21 cellular contexts compared by ENCODE assay signal in genomic region chr4:15239866-15240265, GRCh38.
DNase-seq lines count a peak whose midpoint lies in the region; ATAC-seq and TF ChIP-seq lines count a peak whose summit lies in the region.
"Had no signal": no experiment of that assay in that cellular context is flagged by ENCODE, and none has a peak within 500 bp of the region (broad histone marks: within the 10 kb centered on the region; RNA-seq: fewer than 3 reads in every experiment).

No MANE protein-coding gene starts in this region.

- H3K27me3 ChIP-seq in PC-3 (ENCODE audit: low read length) (no peaks in the 10 kb centered on the region), right cardiac atrium (ENCODE audit: control insufficient read depth, insufficient read depth) (no peaks in the 10 kb centered on the region), aorta (ENCODE audit: control insufficient read depth in 1 of 2, insufficient read depth in 2 of 2, low read length in 1 of 2) (no peaks in the 10 kb centered on the region)
- H3K27me3 ChIP-seq: SJSA1 had no signal

- no peaks in the 10 kb centered on the region for H4K20me1 ChIP-seq in PC-3 (ENCODE audit: low read length)

- H3K79me2 ChIP-seq in PC-3 (ENCODE audit: low read length), result no peaks in the 10 kb centered on the region

- intact Hi-C loops in PC-3 (cut with micrococcal nuclease) (loop anchor here (5.0 kb wide), 1 partner anchor 62 kb away; no protein-coding TSS in a partner anchor), right cardiac atrium (cut with DNase I) (loop anchor here (2.0 to 10.0 kb wide), 5 partner anchors 155 to 217 kb away; no protein-coding TSS in a partner anchor), aorta (cut with DNase I) (loop anchor here (10.0 kb wide), 3 partner anchors 85 to 185 kb away; partner anchors contain the start of gene C1QTNF7 (in 2 of the 2)), posterior cingulate gyrus (cut with DNase I) (loop anchor here (10.0 kb wide), 1 partner anchor 155 kb away; no protein-coding TSS in a partner anchor)

- H3K9me3 ChIP-seq in PC-3 (ENCODE audit: low read length) (no peaks in the 10 kb centered on the region), right cardiac atrium (ENCODE audit: control insufficient read depth, low read length) (no peaks in the 10 kb centered on the region), aorta (ENCODE audit: control insufficient read depth, low read length) (no peaks in the 10 kb centered on the region)
- H3K9me3 ChIP-seq: lower lobe of right lung, SJSA1 had no signal

- H3K4me3 ChIP-seq in PC-3 (ENCODE audit: low read length) (no peak overlapping the region), right cardiac atrium (ENCODE audit: low read length) (no peak overlapping the region), aorta (ENCODE audit: low read length in 2 of 2) (no peak overlapping the region)
- H3K4me3 ChIP-seq: K562, lower lobe of right lung, SJSA1 had no signal

- WGBS in right cardiac atrium, result 37% methylated on average over 4 of the region's 4 CpGs
- WGBS in aorta, 2 donors, result 7 to 8% methylated on average over 4 of the region's 4 CpGs

- peaks cover 27% of the 10 kb centered on the region for H3K4me1 Mint-ChIP-seq in chondrocyte (ENCODE audit: low read depth)
- H3K4me1 Mint-ChIP-seq: activated naive CD8-positive, alpha-beta T cell treated with anti-CD3 and anti-CD28 coated beads for 36 hours had no signal

- no peak overlapping the region for H3K4me2 ChIP-seq in PC-3 (ENCODE audit: low read length)

- ATAC-seq in PC-3 (no peak), right cardiac atrium (peak; percentile 71 to 80), aorta (ENCODE audit: low FRiP score) (peak; percentile 69), HG02610 (IDR thresholded peaks at IDR 0.05; ENCODE audit: unreplicated experiment) (no peak)
- ATAC-seq: K562 had no signal

- no peak overlapping the region for H3K9ac ChIP-seq in PC-3 (ENCODE audit: low read length)

- H2AFZ ChIP-seq in PC-3 (ENCODE audit: low read length), result no peak overlapping the region

- no peaks in the 10 kb centered on the region for H3K27me3 Mint-ChIP-seq in chondrocyte (ENCODE audit: low read depth)
- H3K27me3 Mint-ChIP-seq: naive B cell had no signal

- H3F3A ChIP-seq in PC-3 (ENCODE audit: low read length, unreplicated experiment), result peaks cover 2% of the 10 kb centered on the region

- no peaks in the 10 kb centered on the region for H3K36me3 Mint-ChIP-seq in chondrocyte (ENCODE audit: low read depth)
- H3K36me3 Mint-ChIP-seq: activated naive CD8-positive, alpha-beta T cell treated with anti-CD3 and anti-CD28 coated beads for 36 hours; naive B cell had no signal

- peak; percentile 38 for DNase-seq in PC-3
- DNase-seq in chondrocyte (ENCODE audit: low spot score), result no peak
- no peak for DNase-seq in right cardiac atrium
- no peak for DNase-seq in aorta
- no peak for DNase-seq in posterior cingulate gyrus
- DNase-seq in activated T-cell treated with anti-CD3 and anti-CD28 coated beads, Interleukin-2, amount 50 U/mL, for 1 hour, result no peak
- DNase-seq: activated CD4-positive, CD25-positive, alpha-beta regulatory T cell; activated CD8-positive, alpha-beta memory T cell treated with anti-CD3 and anti-CD28 coated beads for 24 hours; activated naive CD8-positive, alpha-beta T cell treated with anti-CD3 and anti-CD28 coated beads for 36 hours; Calu3; caudate nucleus; lower lobe of right lung; naive B cell; NCI-H2029 treated with DMSO at 0.1 percent for 48 hours; NCI-H524 treated with DMSO at 0.1 percent for 48 hours; stimulated activated CD4-positive, alpha-beta T cell treated with anti-CD3 and anti-CD28 coated beads, Interleukin-4, amount 100 ng/mL, for 1 hour had no signal

- CTCF ChIA-PET in PC-3 (lab: Charles Lee), result no interaction called here

- H3K9me3 Mint-ChIP-seq in chondrocyte (ENCODE audit: low read depth), result no peaks in the 10 kb centered on the region
- H3K9me3 Mint-ChIP-seq: activated naive CD8-positive, alpha-beta T cell treated with anti-CD3 and anti-CD28 coated beads for 36 hours; activated T-helper 1 cell treated with anti-CD3 and anti-CD28 coated beads, Interleukin-12 subunit alpha, Interleukin-12 subunit beta, Interleukin-2, Interleukin-4 antibody, amounts not matched to agents 30 ng/mL and 10 ng/mL and 1 ng/mL, durations not matched to agents 14 hours and 24 hours and 36 hours; naive B cell had no signal

- H3K4me1 ChIP-seq in PC-3 (ENCODE audit: insufficient read depth, low read length) (peaks cover 4% of the 10 kb centered on the region), right cardiac atrium (ENCODE audit: control insufficient read depth, insufficient read depth, low read length) (no peaks in the 10 kb centered on the region), aorta (ENCODE audit: control insufficient read depth in 1 of 2, insufficient read depth in 2 of 2, low read length in 2 of 2) (peaks cover 0 to 3% of the 10 kb centered on the region in 2 donors)

- H3K9me2 ChIP-seq in PC-3 (replicated peaks; ENCODE audit: low read length), result no peaks in the 10 kb centered on the region

- no peak for TF ChIP-seq CTCF in PC-3 (conservative IDR thresholded peaks at IDR 0.05; ENCODE audit: low read depth, low read length)
- no peak for TF ChIP-seq CTCF in chondrocyte (IDR thresholded peaks at IDR 0.05)

- BruUV-seq in PC-3 (replicated peaks; lab: Mats Ljungman, UMichigan), result no TSS peak

- POLR2A ChIA-PET in PC-3 (lab: Charles Lee; ENCODE audit: unreplicated experiment), result no interaction called here

- peak overlapping the region; percentile 6 for H3K27ac Mint-ChIP-seq in chondrocyte (ENCODE audit: unreplicated experiment)
- H3K27ac Mint-ChIP-seq: activated naive CD8-positive, alpha-beta T cell treated with anti-CD3 and anti-CD28 coated beads for 36 hours; activated T-helper 1 cell treated with anti-CD3 and anti-CD28 coated beads, Interleukin-12 subunit alpha, Interleukin-12 subunit beta, Interleukin-2, Interleukin-4 antibody, amounts not matched to agents 30 ng/mL and 10 ng/mL and 1 ng/mL, durations not matched to agents 14 hours and 24 hours and 36 hours had no signal

- H3K36me3 ChIP-seq in PC-3 (ENCODE audit: low read depth, low read length) (no peaks in the 10 kb centered on the region; the same call in 1 of the 2 replicates), aorta (ENCODE audit: control insufficient read depth in 1 of 2, insufficient read depth in 2 of 2, low read length in 1 of 2) (no peaks in the 10 kb centered on the region)
- H3K36me3 ChIP-seq: lower lobe of right lung, SJSA1 had no signal

- H3K27ac ChIP-seq in PC-3 (ENCODE audit: low read length) (no peak overlapping the region), right cardiac atrium (ENCODE audit: low read length) (no peak overlapping the region), aorta (ENCODE audit: low read depth in 1 of 2, low read length in 2 of 2) (peak overlapping the region in 1 of 2 donors; percentile 52)
- H3K27ac ChIP-seq: HL-60, lower lobe of right lung, SJSA1 had no signal

- H3K4me3 Mint-ChIP-seq in chondrocyte (ENCODE audit: unreplicated experiment), result no peak overlapping the region
- H3K4me3 Mint-ChIP-seq: activated naive CD8-positive, alpha-beta T cell treated with anti-CD3 and anti-CD28 coated beads for 36 hours; activated T-helper 1 cell treated with anti-CD3 and anti-CD28 coated beads, Interleukin-12 subunit alpha, Interleukin-12 subunit beta, Interleukin-2, Interleukin-4 antibody, amounts not matched to agents 30 ng/mL and 10 ng/mL and 1 ng/mL, durations not matched to agents 14 hours and 24 hours and 36 hours; naive B cell had no signal

Comparison
In these comparisons a context has a peak if more than half of its experiments do, and no peak if none do; other contexts are left out.
1. ATAC-seq: peak in right cardiac atrium (2 of 2) and aorta (single experiment); none in PC-3 (single experiment) and HG02610 (single experiment).